ENCODE assay signal across 19 cellular contexts in genomic region chr7:55787796-55788195, GRCh38.
DNase-seq lines count a peak whose midpoint lies in the region; ATAC-seq and TF ChIP-seq lines count a peak whose summit lies in the region.
"Had no signal": no experiment of that assay in that cellular context is flagged by ENCODE, and none has a peak within 500 bp of the region (broad histone marks: within the 10 kb centered on the region; RNA-seq: fewer than 3 reads in every experiment).

No MANE protein-coding gene starts in this region.

- H3K9me3 ChIP-seq in PC-9 (ENCODE audit: insufficient read depth, low read depth) (no peaks in the 10 kb centered on the region), esophagus muscularis mucosa (no peaks in the 10 kb centered on the region)
- H3K9me3 ChIP-seq: Caco-2 had no signal

- CTCF ChIA-PET in PC-9 (lab: Charles Lee) = no interaction called here

- ATAC-seq in HG03442 (IDR thresholded peaks at IDR 0.05; ENCODE audit: unreplicated experiment) = no peak
- ATAC-seq: A549; CD8-positive, alpha-beta T cell had no signal

- intact Hi-C loops in PC-9 (cut with micrococcal nuclease; ENCODE audit: unreplicated experiment) = no loop called here
- intact Hi-C loops in esophagus muscularis mucosa (cut with DNase I) = no loop called here

- DNase-seq in activated CD8-positive, alpha-beta memory T cell treated with anti-CD3 and anti-CD28 coated beads for 24 hours = peak; percentile 26
- no peak for DNase-seq in activated CD8-positive, alpha-beta memory T cell treated with anti-CD3 and anti-CD28 coated beads, Interleukin-2, amount 50 U/mL, for 4 hours
- DNase-seq in PC-9 = no peak
- DNase-seq in esophagus muscularis mucosa (ENCODE audit: extremely low spot score) = peak; percentile 84
- peak; percentile 45 for DNase-seq in type B pancreatic cell (ENCODE audit: extremely low spot score, unreplicated experiment)
- no peak for DNase-seq in stimulated activated CD4-positive, alpha-beta T cell treated with anti-CD3 and anti-CD28 coated beads, Interleukin-15, amount 100 ng/mL, for 24 hours
- DNase-seq: AML-193; Caco-2; Calu3; CD4-positive, alpha-beta T cell; CD8-positive, alpha-beta T cell; DMS79 treated with DMSO at 0.1 percent for 48 hours; GF-D8 had no signal

- no peaks in the 10 kb centered on the region for H3K4me1 Mint-ChIP-seq in type B pancreatic cell (ENCODE audit: unreplicated experiment)
- H3K4me1 Mint-ChIP-seq: B cell had no signal

- TF ChIP-seq POLR2A in esophagus muscularis mucosa (IDR thresholded peaks at IDR 0.05; ENCODE audit: low read depth) = no peak

- no peaks in the 10 kb centered on the region for H3K79me2 ChIP-seq in PC-9 (ENCODE audit: low read depth)

- TF ChIP-seq EP300 in esophagus muscularis mucosa (IDR thresholded peaks at IDR 0.05) = no peak

- H3K27ac ChIP-seq in PC-9 = no peak overlapping the region
- H3K27ac ChIP-seq in esophagus muscularis mucosa (replicated peaks in 1 of 4) = no peak overlapping the region
- H3K27ac ChIP-seq: 22Rv1; A549; BLaER1 treated with 17β-estradiol and CSF1 and Interleukin-3, amounts not matched to agents 10 nM and 100 nM; C4-2B had no signal

- H3K36me3 ChIP-seq in PC-9 (ENCODE audit: low read depth) (no peaks in the 10 kb centered on the region), esophagus muscularis mucosa (no peaks in the 10 kb centered on the region)
- H3K36me3 ChIP-seq: BLaER1 treated with 17β-estradiol and CSF1 and Interleukin-3, amounts not matched to agents 10 nM and 100 nM had no signal

- H2AFZ ChIP-seq in PC-9 = 0 out of 2 replicates have a peak overlapping the region, but pooled peaks have one; percentile 36

- H3K4me3 ChIP-seq in PC-9 (no peak overlapping the region), esophagus muscularis mucosa (no peak overlapping the region)
- H3K4me3 ChIP-seq: A549; BLaER1 treated with 17β-estradiol and CSF1 and Interleukin-3, amounts not matched to agents 10 nM and 100 nM had no signal

- no peaks in the 10 kb centered on the region for H3K9me2 ChIP-seq in PC-9 (ENCODE audit: insufficient read depth)

- H3K27ac Mint-ChIP-seq in type B pancreatic cell = no peak overlapping the region
- H3K27ac Mint-ChIP-seq: B cell; CD4-positive, alpha-beta T cell; CD8-positive, alpha-beta T cell had no signal

- H4K20me1 ChIP-seq in PC-9 (ENCODE audit: insufficient read depth) = no peaks in the 10 kb centered on the region
- H4K20me1 ChIP-seq: BLaER1 treated with 17β-estradiol and CSF1 and Interleukin-3, amounts not matched to agents 10 nM and 100 nM had no signal

- no peak overlapping the region for H3K4me2 ChIP-seq in PC-9
- H3K4me2 ChIP-seq: A549; BLaER1 treated with 17β-estradiol and CSF1 and Interleukin-3, amounts not matched to agents 10 nM and 100 nM had no signal

- POLR2A ChIA-PET in PC-9 (lab: Charles Lee; ENCODE audit: unreplicated experiment) = no interaction called here

- WGBS in esophagus muscularis mucosa = 50% methylated on average over 1 of the region's 6 CpGs

- H3K4me1 ChIP-seq in PC-9 (replicated peaks; ENCODE audit: insufficient read depth) (no peaks in the 10 kb centered on the region), esophagus muscularis mucosa (no peaks in the 10 kb centered on the region)
- H3K4me1 ChIP-seq: A549; BLaER1 treated with 17β-estradiol and CSF1 and Interleukin-3, amounts not matched to agents 10 nM and 100 nM; Caco-2 had no signal

- no peaks in the 10 kb centered on the region for H3K36me3 Mint-ChIP-seq in type B pancreatic cell
- H3K36me3 Mint-ChIP-seq: CD8-positive, alpha-beta T cell had no signal

- no peak for TF ChIP-seq CTCF in PC-9 (conservative IDR thresholded peaks at IDR 0.05)
- no peak for TF ChIP-seq CTCF in esophagus muscularis mucosa (IDR thresholded peaks at IDR 0.05)
- no peak for TF ChIP-seq CTCF in type B pancreatic cell (conservative IDR thresholded peaks at IDR 0.05)

- no TSS peak for BruUV-seq in PC-9 (replicated peaks; lab: Mats Ljungman, UMichigan)

- no peak overlapping the region for H3K4me3 Mint-ChIP-seq in type B pancreatic cell
- H3K4me3 Mint-ChIP-seq: B cell; CD4-positive, alpha-beta T cell; CD8-positive, alpha-beta T cell had no signal

- no peaks in the 10 kb centered on the region for H3K27me3 Mint-ChIP-seq in type B pancreatic cell
- H3K27me3 Mint-ChIP-seq: B cell; CD4-positive, alpha-beta T cell had no signal

- no peaks in the 10 kb centered on the region for H3F3A ChIP-seq in PC-9 (ENCODE audit: insufficient read depth, low read depth)

- no peaks in the 10 kb centered on the region for H3K27me3 ChIP-seq in PC-9 (ENCODE audit: insufficient read depth, low read depth)
- no peaks in the 10 kb centered on the region for H3K27me3 ChIP-seq in esophagus muscularis mucosa
- H3K27me3 ChIP-seq: BLaER1 treated with 17β-estradiol and CSF1 and Interleukin-3, amounts not matched to agents 10 nM and 100 nM had no signal

- H3K9me3 Mint-ChIP-seq in type B pancreatic cell = peaks cover 4% of the 10 kb centered on the region
- H3K9me3 Mint-ChIP-seq: CD4-positive, alpha-beta T cell; CD8-positive, alpha-beta T cell had no signal

Comparison
In these comparisons a context has a peak if more than half of its experiments do, and no peak if none do; other contexts are left out.
1. DNase-seq: peak in activated CD8-positive, alpha-beta memory T cell treated with anti-CD3 and anti-CD28 coated beads for 24 hours (single experiment), esophagus muscularis mucosa (single experiment) and type B pancreatic cell (single experiment); none in activated CD8-positive, alpha-beta memory T cell treated with anti-CD3 and anti-CD28 coated beads, Interleukin-2, amount 50 U/mL, for 4 hours (single experiment), PC-9 (0 of 2) and stimulated activated CD4-positive, alpha-beta T cell treated with anti-CD3 and anti-CD28 coated beads, Interleukin-15, amount 100 ng/mL, for 24 hours (single experiment).